In genomic region chr10:3162533-3162932, GRCh38 we compare ENCODE assay signal across 23 cellular contexts. TPM values are rescaled to one million over a fixed set of nuclear protein-coding genes. Genes with fewer than 3 reads are reported as not detected.
DNase-seq lines count a peak whose midpoint lies in the region; ATAC-seq and TF ChIP-seq lines count a peak whose summit lies in the region.
"Had no signal": no experiment of that assay in that cellular context is flagged by ENCODE, and none has a peak within 500 bp of the region (broad histone marks: within the 10 kb centered on the region; RNA-seq: fewer than 3 reads in every experiment).

No MANE protein-coding gene starts in this region.

- intact Hi-C loops in mucosa of descending colon (cut with DNase I, micrococcal nuclease): no loop called here

- no peak for ATAC-seq in T-cell (replicated peaks in 1 of 4)
- ATAC-seq in mucosa of descending colon: no peak
- ATAC-seq: activated naive CD8-positive, alpha-beta T cell treated with anti-CD3 and anti-CD28 coated beads, Interleukin-2, amount 50 U/mL, for 24 hours; activated T-helper 17 cell treated with anti-CD3 and anti-CD28 coated beads, Interleukin-2, amount 50 U/mL, for 72 hours; left cardiac atrium; stimulated activated effector memory CD8-positive, alpha-beta T cell treated with anti-CD3 and anti-CD28 coated beads, Interleukin-12 subunit alpha, Interleukin-12 subunit beta, amount 100 ng/mL, for 72 hours had no signal

- H2BK120ac ChIP-seq in mesendoderm (ENCODE audit: low read depth, low read length): no peak overlapping the region

- H3K56ac ChIP-seq in mesendoderm (ENCODE audit: low read length): no peak overlapping the region

- no peak overlapping the region for H4K5ac ChIP-seq in mesendoderm (ENCODE audit: low read length)

- DNase-seq in ELF-1 (ENCODE audit: low read depth, low spot score): peak; percentile 25
- no peak for DNase-seq in NB4 (ENCODE audit: low read depth)
- no peak for DNase-seq in cardiac fibroblast (ENCODE audit: low read depth in 2 of 2)
- DNase-seq in mesendoderm: peak; percentile 40
- no peak for DNase-seq in T-cell
- DNase-seq in NCI-H1105 treated with DMSO at 0.1 percent for 48 hours (lab: John Stamatoyannopoulos, UW): no peak
- DNase-seq in central memory CD4-positive, alpha-beta T cell: no peak
- DNase-seq in mucosa of descending colon: no peak
- DNase-seq: activated naive CD8-positive, alpha-beta T cell treated with anti-CD3 and anti-CD28 coated beads, Interleukin-2, amount 50 U/mL, for 24 hours; effector CD8-positive, alpha-beta T cell; GDM1; hypothalamus; IMR-90; left cardiac atrium; NCI-H2081; NCI-H510A; SHP77 treated with DMSO at 0.1 percent for 48 hours; stimulated activated CD4-positive, alpha-beta T cell treated with anti-CD3 and anti-CD28 coated beads, Interleukin-12 subunit alpha, Interleukin-12 subunit beta, amount 100 ng/mL, for 4 hours; T-helper 2 cell had no signal

- H2BK5ac ChIP-seq in mesendoderm (ENCODE audit: low read length): no peak overlapping the region

- H2AK5ac ChIP-seq in mesendoderm (ENCODE audit: low read length): no peak overlapping the region

- no peak overlapping the region for H2BK15ac ChIP-seq in mesendoderm (replicated peaks; ENCODE audit: low read depth)

- H3K4me2 ChIP-seq in mesendoderm (ENCODE audit: low read length): no peak overlapping the region

- H3K4me1 ChIP-seq in mesendoderm (ENCODE audit: control insufficient read depth, low read depth, low read length): no peaks in the 10 kb centered on the region
- H3K4me1 ChIP-seq in mucosa of descending colon (ENCODE audit: low read depth): no peaks in the 10 kb centered on the region

- TF ChIP-seq POLR2A in NB4 (IDR thresholded peaks at IDR 0.05; ENCODE audit: extremely low read depth, insufficient read length): no peak

- WGBS in mesendoderm (ENCODE audit: extremely low coverage, insufficient coverage, low lambda C conversion rate): no CpG with 5 or more reads among the region's 9 CpGs

- no peak overlapping the region for H3K18ac ChIP-seq in mesendoderm (ENCODE audit: low read length)

- no peaks in the 10 kb centered on the region for H3K79me1 ChIP-seq in mesendoderm (ENCODE audit: low read length)

- H3K23ac ChIP-seq in mesendoderm (ENCODE audit: low read length): no peak overlapping the region

- no peaks in the 10 kb centered on the region for H3K4me1 Mint-ChIP-seq in T-cell
- H3K4me1 Mint-ChIP-seq: activated naive CD8-positive, alpha-beta T cell treated with anti-CD3 and anti-CD28 coated beads, Interleukin-2, amount 50 U/mL, for 24 hours; activated T-helper 17 cell treated with anti-CD3 and anti-CD28 coated beads, Interleukin-2, amount 50 U/mL, for 72 hours; central memory CD8-positive, alpha-beta T cell had no signal

- no peak overlapping the region for H3K9ac ChIP-seq in mesendoderm (ENCODE audit: low read length)

- H3K79me2 ChIP-seq in mesendoderm (ENCODE audit: control insufficient read depth, insufficient read depth, low read length): no peaks in the 10 kb centered on the region

- H3K4me3 Mint-ChIP-seq in T-cell: no peak overlapping the region
- H3K4me3 Mint-ChIP-seq: activated naive CD8-positive, alpha-beta T cell treated with anti-CD3 and anti-CD28 coated beads, Interleukin-2, amount 50 U/mL, for 24 hours; activated T-helper 17 cell treated with anti-CD3 and anti-CD28 coated beads, Interleukin-2, amount 50 U/mL, for 72 hours; central memory CD8-positive, alpha-beta T cell; stimulated activated effector memory CD8-positive, alpha-beta T cell treated with anti-CD3 and anti-CD28 coated beads, Interleukin-12 subunit alpha, Interleukin-12 subunit beta, amount 100 ng/mL, for 72 hours had no signal

- H3K27me3 Mint-ChIP-seq in T-cell: no peaks in the 10 kb centered on the region
- H3K27me3 Mint-ChIP-seq: activated naive CD8-positive, alpha-beta T cell treated with anti-CD3 and anti-CD28 coated beads, Interleukin-2, amount 50 U/mL, for 24 hours; activated T-helper 17 cell treated with anti-CD3 and anti-CD28 coated beads, Interleukin-2, amount 50 U/mL, for 72 hours; central memory CD8-positive, alpha-beta T cell had no signal

- peak; percentile 17 for TF ChIP-seq CTCF in NB4 (IDR thresholded peaks at IDR 0.05; ENCODE audit: low read depth, low read length)
- TF ChIP-seq CTCF in cardiac fibroblast (IDR thresholded peaks at IDR 0.05; ENCODE audit: low read depth, low read length): peak; percentile 20
- no peak for TF ChIP-seq CTCF in mucosa of descending colon (IDR thresholded peaks at IDR 0.05)

- peaks cover 76% of the 10 kb centered on the region for H3K36me3 Mint-ChIP-seq in T-cell

- peaks cover 2% of the 10 kb centered on the region for H3K36me3 ChIP-seq in mesendoderm (ENCODE audit: control insufficient read depth, insufficient read depth, low read length)
- peaks cover 8% of the 10 kb centered on the region for H3K36me3 ChIP-seq in mucosa of descending colon (ENCODE audit: low read depth)

- H3K4ac ChIP-seq in mesendoderm (ENCODE audit: low read depth, low read length): no peak overlapping the region

- H4K8ac ChIP-seq in mesendoderm (ENCODE audit: low read depth, low read length): no peak overlapping the region

- H3K9me3 ChIP-seq in mucosa of descending colon: no peaks in the 10 kb centered on the region
- H3K9me3 ChIP-seq: thoracic aorta had no signal

- H3K4me3 ChIP-seq in NB4 (ENCODE audit: low read depth, low read length) (no peak overlapping the region), cardiac fibroblast (replicated peaks in 1 of 2; ENCODE audit: low read depth in 2 of 2, low read length in 2 of 2) (no peak overlapping the region), mesendoderm (ENCODE audit: low read length) (no peak overlapping the region), mucosa of descending colon (no peak overlapping the region)
- H3K4me3 ChIP-seq: thoracic aorta had no signal

- POLR2A ChIA-PET in T-cell (lab: Charles Lee): no interaction called here

- H3K27ac ChIP-seq in mesendoderm (ENCODE audit: low read depth, low read length): no peak overlapping the region
- H3K27ac ChIP-seq: thoracic aorta had no signal

- no peak overlapping the region for H3K27ac Mint-ChIP-seq in T-cell
- H3K27ac Mint-ChIP-seq: activated naive CD8-positive, alpha-beta T cell treated with anti-CD3 and anti-CD28 coated beads, Interleukin-2, amount 50 U/mL, for 24 hours; activated T-helper 17 cell treated with anti-CD3 and anti-CD28 coated beads, Interleukin-2, amount 50 U/mL, for 72 hours; stimulated activated effector memory CD8-positive, alpha-beta T cell treated with anti-CD3 and anti-CD28 coated beads, Interleukin-12 subunit alpha, Interleukin-12 subunit beta, amount 100 ng/mL, for 72 hours had no signal

- H3K9me3 Mint-ChIP-seq in T-cell: no peaks in the 10 kb centered on the region
- H3K9me3 Mint-ChIP-seq: activated naive CD8-positive, alpha-beta T cell treated with anti-CD3 and anti-CD28 coated beads, Interleukin-2, amount 50 U/mL, for 24 hours; activated T-helper 17 cell treated with anti-CD3 and anti-CD28 coated beads, Interleukin-2, amount 50 U/mL, for 72 hours; central memory CD8-positive, alpha-beta T cell; stimulated activated effector memory CD8-positive, alpha-beta T cell treated with anti-CD3 and anti-CD28 coated beads, Interleukin-12 subunit alpha, Interleukin-12 subunit beta, amount 100 ng/mL, for 72 hours had no signal

- CTCF ChIA-PET in T-cell (lab: Charles Lee): no interaction called here

- no peaks in the 10 kb centered on the region for H3K27me3 ChIP-seq in mesendoderm (ENCODE audit: insufficient read depth, low read length, poor library complexity)

RNA-seq across cellular contexts. Expression of gene PITRM1, which starts 10.0 kb away (rescaled TPM):
- 26.4 TPM for polyA plus RNA-seq in mesendoderm (2013, experiment 1 of 2)
- 26.5 TPM for polyA plus RNA-seq in mesendoderm (2013, experiment 2 of 2)
- total RNA-seq in T-cell: 10 to 100 TPM; 73.9 to 89.5 (median 81.0) TPM
- 10 to 100 TPM; 50.8 to 53.9 (median 51.3) TPM for total RNA-seq in mucosa of descending colon

Comparison
In these comparisons a context has a peak if more than half of its experiments do, and no peak if none do; other contexts are left out.
1. DNase-seq: peak in ELF-1 (single experiment) and mesendoderm (single experiment); none in NB4 (single experiment), cardiac fibroblast (0 of 2), T-cell (0 of 34), NCI-H1105 treated with DMSO at 0.1 percent for 48 hours (single experiment), central memory CD4-positive, alpha-beta T cell (single experiment) and mucosa of descending colon (0 of 3).